9 cellular contexts compared by ENCODE assay signal in genomic region chr7:155458317-155459132, GRCh38. TPM values are rescaled to one million over a fixed set of nuclear protein-coding genes. Genes with fewer than 3 reads are reported as not detected.
DNase-seq lines count a peak whose midpoint lies in the region; ATAC-seq and TF ChIP-seq lines count a peak whose summit lies in the region.
"Had no signal": no experiment of that assay in that cellular context is flagged by ENCODE, and none has a peak within 500 bp of the region (broad histone marks: within the 10 kb centered on the region; RNA-seq: fewer than 3 reads in every experiment).

No MANE protein-coding gene starts in this region.

- under 1% methylated on average over 113 of the region's 113 CpGs for WGBS in right cardiac atrium

- no peaks in the 10 kb centered on the region for H3K4me1 ChIP-seq in Panc1 (ENCODE audit: control insufficient read depth, insufficient read depth, low read length)
- H3K4me1 ChIP-seq in right cardiac atrium (ENCODE audit: control insufficient read depth, insufficient read depth, low read length) = peaks cover 2% of the 10 kb centered on the region

- peak; percentile 13 for ATAC-seq in Panc1
- no peak for ATAC-seq in right cardiac atrium
- no peak for ATAC-seq in GM21619 (IDR thresholded peaks at IDR 0.05; ENCODE audit: unreplicated experiment)
- no peak for ATAC-seq in HG02642 (IDR thresholded peaks at IDR 0.05; ENCODE audit: poor library complexity, unreplicated experiment)
- ATAC-seq: activated CD8-positive, alpha-beta T cell treated with anti-CD3 and anti-CD28 coated beads for 36 hours had no signal

- H3K4me3 ChIP-seq in Panc1 (ENCODE audit: low read depth in 2 of 2, low read length in 2 of 2) (peak overlapping the region; percentile 42 to 49), right cardiac atrium (ENCODE audit: low read length) (peak overlapping the region; percentile 82)

- TF ChIP-seq CTCF in GM10266 (IDR thresholded peaks at IDR 0.05; ENCODE audit: control insufficient read depth, insufficient read depth, low read depth, missing control alignments) (no peak), Panc1 (IDR thresholded peaks at IDR 0.05) (no peak)

- H3K27ac ChIP-seq in Panc1 (ENCODE audit: low read length) (no peak overlapping the region), right cardiac atrium (ENCODE audit: low read length) (no peak overlapping the region)

- CTCF ChIA-PET in Panc1 (lab: Charles Lee) = no interaction called here

- in situ Hi-C loops in Panc1 (cut with HindIII; ENCODE audit: low pct_unique_long_range_greater_than_20kb, low sequenced_read_pairs) = no loop called here

- POLR2A ChIA-PET in Panc1 (lab: Charles Lee) = no interaction called here

- peak; percentile 52 for DNase-seq in GM10266 (ENCODE audit: extremely low spot score)
- no peak for DNase-seq in Panc1 (ENCODE audit: low read depth, low spot score)
- no peak for DNase-seq in right cardiac atrium
- peak; percentile 73 for DNase-seq in retina
- no peak for DNase-seq in NCI-H774 (lab: John Stamatoyannopoulos, UW)
- DNase-seq: activated CD8-positive, alpha-beta T cell treated with anti-CD3 and anti-CD28 coated beads for 36 hours had no signal

- H3K36me3 ChIP-seq in Panc1 (ENCODE audit: control insufficient read depth, insufficient read depth, low read length) = no peaks in the 10 kb centered on the region

- peaks cover 6% of the 10 kb centered on the region for H3K27me3 ChIP-seq in Panc1 (ENCODE audit: control insufficient read depth, insufficient read depth, low read length)
- H3K27me3 ChIP-seq in right cardiac atrium (ENCODE audit: control insufficient read depth, insufficient read depth) = no peaks in the 10 kb centered on the region

- intact Hi-C loops in Panc1 (cut with micrococcal nuclease; ENCODE audit: unreplicated experiment) (no loop called here), right cardiac atrium (cut with DNase I) (no loop called here)

- H3K9me3 ChIP-seq in Panc1 (ENCODE audit: control insufficient read depth, insufficient read depth, low read depth, low read length) (no peaks in the 10 kb centered on the region), right cardiac atrium (ENCODE audit: control insufficient read depth, low read length) (no peaks in the 10 kb centered on the region)

- BruUV-seq in Panc1 (replicated peaks; lab: Mats Ljungman, UMichigan) = no TSS peak

RNA-seq across cellular contexts. Expression of gene EN2, which starts 0.6 kb away (rescaled TPM):
- total RNA-seq in Panc1 (2021; ENCODE audit: unreplicated experiment) = 1.5 TPM
- 1.4 TPM for polyA plus RNA-seq in Panc1 (2012; ENCODE audit: insufficient read length)
- total RNA-seq in right cardiac atrium = under 1 TPM in 2 of 4 donors, not detected in 2; 0.11 to 0.35 TPM
- 0.16 TPM for polyA plus RNA-seq in right cardiac atrium
- total RNA-seq: activated CD8-positive, alpha-beta T cell treated with anti-CD3 and anti-CD28 coated beads for 36 hours; mononuclear cell had no signal

Comparison
In these comparisons a context has a peak if more than half of its experiments do, and no peak if none do; other contexts are left out.
1. DNase-seq: peak in GM10266 (single experiment) and retina (single experiment); none in Panc1 (single experiment), right cardiac atrium (0 of 3) and NCI-H774 (single experiment).